Comparison of ENCODE assay signal across 21 cellular contexts in the genomic region with DNA sequence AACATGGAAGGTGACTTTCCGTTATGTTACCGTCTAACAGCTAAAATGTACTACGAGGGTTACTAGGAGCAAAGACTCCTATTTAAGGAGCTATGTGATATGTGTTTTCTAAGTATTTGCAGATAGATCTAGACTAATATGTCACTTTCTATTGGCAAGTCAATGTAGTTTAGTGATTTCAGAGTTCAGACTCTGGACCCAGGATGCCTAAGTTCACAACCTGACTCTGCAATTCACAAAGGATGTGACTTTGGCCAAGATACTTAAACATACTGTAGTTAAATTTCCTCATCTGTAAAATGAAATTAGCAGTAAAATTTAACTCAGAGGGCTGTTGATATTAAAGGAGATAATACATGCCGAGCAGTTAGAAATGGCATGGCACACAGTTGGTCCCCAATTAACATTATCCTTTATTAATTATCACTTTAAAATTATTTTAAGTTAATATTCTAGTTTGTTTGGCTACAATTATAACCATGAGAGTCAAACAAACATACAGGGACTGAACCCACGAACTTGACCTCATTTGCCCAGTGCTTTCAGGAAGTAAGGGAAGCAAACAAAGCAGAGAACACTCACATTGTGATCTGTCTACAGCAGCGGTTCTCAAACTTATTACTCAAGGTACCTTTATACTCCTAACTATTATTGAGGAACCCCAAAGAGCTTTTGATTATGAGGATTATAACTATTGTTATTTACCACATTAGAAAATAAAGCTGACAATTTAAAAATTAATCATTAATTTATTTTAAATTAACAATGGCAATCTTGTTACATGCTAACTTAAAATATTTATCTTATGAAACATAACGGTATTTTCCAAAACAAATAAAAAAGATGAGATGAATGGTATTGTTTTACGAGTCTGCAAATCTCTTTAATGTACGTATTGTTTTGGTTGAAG.
DNase-seq lines count a peak whose midpoint lies in the region; ATAC-seq, FAIRE-seq and TF ChIP-seq lines count a peak whose summit lies in the region.
"Had no signal": no experiment of that assay in that cellular context is flagged by ENCODE, and none has a peak within 500 bp of the region (broad histone marks: within the 10 kb centered on the region; RNA-seq: fewer than 3 reads in every experiment).

No MANE protein-coding gene starts in this region.

- ATAC-seq in HepG2, result no peak
- peak; percentile 37 to 90 (median 66) for ATAC-seq in right lobe of liver
- no peak for ATAC-seq in HG03095 (IDR thresholded peaks at IDR 0.05; ENCODE audit: unreplicated experiment)
- ATAC-seq in HG03565 (IDR thresholded peaks at IDR 0.05; ENCODE audit: unreplicated experiment), result no peak
- ATAC-seq in GM18867 (IDR thresholded peaks at IDR 0.05; ENCODE audit: unreplicated experiment), result no peak

- no peak for FAIRE-seq in HepG2 (lab: Jason Lieb, UNC)

- H3K27ac ChIP-seq in liver (ENCODE audit: low read depth in 1 of 2, low read length in 2 of 2), result peak overlapping the region in 1 of 2 donors; percentile 11
- no peak overlapping the region for H3K27ac ChIP-seq in HepG2 (ENCODE audit: extremely low read length, insufficient read depth, low read length)
- no peak overlapping the region for H3K27ac ChIP-seq in right lobe of liver
- H3K27ac ChIP-seq: HL-60, KMS-11, SK-N-MC had no signal

- DNase-seq in HepG2 (ENCODE audit: low spot score) (no peak), dermis blood vessel endothelial cell (peak; percentile 30), right lobe of liver (no peak)
- DNase-seq: CD4-positive, CD25-positive, alpha-beta regulatory T cell; DMS79 treated with DMSO at 0.1 percent for 48 hours; H9; HFFc6; NCI-H1694; NCI-H2081 treated with DMSO at 0.1 percent for 48 hours; NCI-H2171 treated with DMSO at 0.1 percent for 48 hours; NCI-H446; NCI-H526; OCI-M1; SHP77 treated with DMSO at 0.1 percent for 48 hours had no signal

- WGBS in liver, result 68% methylated on average over 9 of the region's 9 CpGs
- 32% methylated on average over 9 of the region's 9 CpGs for WGBS in HepG2 (ENCODE audit: low lambda C conversion rate)
- WGBS in right lobe of liver (ENCODE audit: insufficient coverage, low coverage, low lambda C conversion rate, missing lambda C conversion rate), result 68% methylated on average over 9 of the region's 9 CpGs

- no peaks in the 10 kb centered on the region for H3K79me2 ChIP-seq in HepG2 (ENCODE audit: insufficient read depth, low read length)

- intact Hi-C loops in HepG2 (cut with micrococcal nuclease; ENCODE audit: unreplicated experiment) (no loop called here), right lobe of liver (cut with DNase I) (no loop called here)

- H3K4me2 ChIP-seq in HepG2 (ENCODE audit: low read depth, low read length), result no peak overlapping the region
- H3K4me2 ChIP-seq: KMS-11 had no signal

- POLR2A ChIA-PET in HepG2 (lab: Yijun Ruan, JAX), result no interaction called here

- no peak for TF ChIP-seq EP300 in HepG2 (IDR thresholded peaks at IDR 0.05; ENCODE audit: low read depth in 2 of 2, low read length in 2 of 2)
- no peak for TF ChIP-seq EP300 in HepG2 (CRISPR knock-in tag; IDR thresholded peaks at IDR 0.05; ENCODE audit: borderline replicate concordance)

- TF ChIP-seq RAD21 in liver (IDR thresholded peaks at IDR 0.05) (no peak), HepG2 (CRISPR knock-in tag; IDR thresholded peaks at IDR 0.05) (no peak)

- TF ChIP-seq POLR2A in HepG2 (IDR thresholded peaks at IDR 0.05; ENCODE audit: insufficient read depth in 1 of 2, low read depth in 2 of 2, low read length in 2 of 2), result no peak
- TF ChIP-seq POLR2A in right lobe of liver (IDR thresholded peaks at IDR 0.05), result no peak

- H3K4me1 ChIP-seq in liver (ENCODE audit: control insufficient read depth in 4 of 4, insufficient read depth in 4 of 4, low read length in 3 of 4), result peaks cover 0 to 6% (median 0%) of the 10 kb centered on the region in 4 donors
- no peaks in the 10 kb centered on the region for H3K4me1 ChIP-seq in HepG2 (ENCODE audit: insufficient read depth, low read length)
- peaks cover 0 to 5% (median 0%) of the 10 kb centered on the region in 4 donors for H3K4me1 ChIP-seq in right lobe of liver

- H4K20me1 ChIP-seq in HepG2 (ENCODE audit: insufficient read depth, low read length), result no peaks in the 10 kb centered on the region

- CTCF ChIA-PET in HepG2 (lab: Yijun Ruan, JAX; ENCODE audit: low intra/inter-chr PET ratio, low total read pairs), result no interaction called here

- in situ Hi-C loops in HepG2 (cut with HindIII; ENCODE audit: extremely low pct_ligation_motif_present, low pct_unique_long_range_greater_than_20kb), result no loop called here

- H3K27me3 ChIP-seq in liver (ENCODE audit: control insufficient read depth in 4 of 4, insufficient read depth in 4 of 4, low read length in 3 of 4), result no peaks in the 10 kb centered on the region
- no peaks in the 10 kb centered on the region for H3K27me3 ChIP-seq in HepG2 (ENCODE audit: control insufficient read depth in 1 of 2, insufficient read depth in 2 of 2, low read length in 2 of 2)
- no peaks in the 10 kb centered on the region for H3K27me3 ChIP-seq in right lobe of liver

- no peak for TF ChIP-seq CTCF in liver (IDR thresholded peaks at IDR 0.05; ENCODE audit: low read depth, low read length, missing input control)
- no peak for TF ChIP-seq CTCF in HepG2 (CRISPR knock-in tag; IDR thresholded peaks at IDR 0.05)
- TF ChIP-seq CTCF in right lobe of liver (IDR thresholded peaks at IDR 0.05), result no peak

- no TSS peak for BruUV-seq in HepG2 (replicated peaks; lab: Mats Ljungman, UMichigan)

- H3K9me3 ChIP-seq in liver (ENCODE audit: control insufficient read depth in 4 of 4, low read length in 3 of 4), result no peaks in the 10 kb centered on the region
- no peaks in the 10 kb centered on the region for H3K9me3 ChIP-seq in HepG2 (ENCODE audit: low read length)
- no peaks in the 10 kb centered on the region for H3K9me3 ChIP-seq in right lobe of liver

- no peak overlapping the region for H3K4me3 ChIP-seq in liver (ENCODE audit: low read depth in 1 of 3, low read length in 3 of 3)
- no peak overlapping the region for H3K4me3 ChIP-seq in HepG2 (replicated peaks in 1 of 3; ENCODE audit: insufficient read depth in 1 of 3, low read depth in 2 of 3, low read length in 3 of 3)
- H3K4me3 ChIP-seq in right lobe of liver, result no peak overlapping the region
- H3K4me3 ChIP-seq: SK-N-MC had no signal

- H3K36me3 ChIP-seq in liver (ENCODE audit: control insufficient read depth in 4 of 4, insufficient read depth in 3 of 4, low read depth in 1 of 4, low read length in 3 of 4) (no peaks in the 10 kb centered on the region), HepG2 (replicated peaks in 1 of 2; ENCODE audit: control insufficient read depth in 1 of 2, insufficient read depth in 2 of 2, low read length in 2 of 2) (no peaks in the 10 kb centered on the region), right lobe of liver (no peaks in the 10 kb centered on the region)

- no peak overlapping the region for H3K9ac ChIP-seq in liver (ENCODE audit: low read depth in 1 of 2, low read length in 2 of 2)
- no peak overlapping the region for H3K9ac ChIP-seq in HepG2 (ENCODE audit: insufficient read depth, low read depth, low read length)
- H3K9ac ChIP-seq: KMS-11 had no signal

- H2AFZ ChIP-seq in HepG2 (ENCODE audit: low read length), result no peak overlapping the region

TF ChIP-seq in liver, 16 proteins besides CTCF, POLR2A, EP300 and RAD21 (continues in another document):
- TF ChIP-seq YY1 (IDR thresholded peaks at IDR 0.05) (no peak), GABPA (IDR thresholded peaks at IDR 0.05 in 1 of 2, conservative IDR thresholded peaks at IDR 0.05 in 1 of 2) (no peak)
- TF ChIP-seq, protein P1, sequence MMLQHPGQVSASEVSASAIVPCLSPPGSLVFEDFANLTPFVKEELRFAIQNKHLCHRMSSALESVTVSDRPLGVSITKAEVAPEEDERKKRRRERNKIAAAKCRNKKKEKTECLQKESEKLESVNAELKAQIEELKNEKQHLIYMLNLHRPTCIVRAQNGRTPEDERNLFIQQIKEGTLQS (IDR thresholded peaks at IDR 0.05), result peak; percentile 16
- TF ChIP-seq, protein P2, sequence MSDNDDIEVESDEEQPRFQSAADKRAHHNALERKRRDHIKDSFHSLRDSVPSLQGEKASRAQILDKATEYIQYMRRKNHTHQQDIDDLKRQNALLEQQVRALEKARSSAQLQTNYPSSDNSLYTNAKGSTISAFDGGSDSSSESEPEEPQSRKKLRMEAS (IDR thresholded peaks at IDR 0.05), result no peak

TF ChIP-seq in HepG2, 621 proteins besides CTCF, POLR2A, EP300 and RAD21 (continues in another document):
- no peak for TF ChIP-seq EEA1 (CRISPR knock-in tag; IDR thresholded peaks at IDR 0.05; ENCODE audit: borderline replicate concordance)
- TF ChIP-seq PHF8 (CRISPR knock-in tag; IDR thresholded peaks at IDR 0.05), result no peak

Comparison
In these comparisons a context has a peak if more than half of its experiments do, and no peak if none do; other contexts are left out.
1. ATAC-seq: peak in right lobe of liver (4 of 4); none in HepG2 (single experiment), HG03095 (single experiment), HG03565 (single experiment) and GM18867 (single experiment).